In the genomic region with DNA sequence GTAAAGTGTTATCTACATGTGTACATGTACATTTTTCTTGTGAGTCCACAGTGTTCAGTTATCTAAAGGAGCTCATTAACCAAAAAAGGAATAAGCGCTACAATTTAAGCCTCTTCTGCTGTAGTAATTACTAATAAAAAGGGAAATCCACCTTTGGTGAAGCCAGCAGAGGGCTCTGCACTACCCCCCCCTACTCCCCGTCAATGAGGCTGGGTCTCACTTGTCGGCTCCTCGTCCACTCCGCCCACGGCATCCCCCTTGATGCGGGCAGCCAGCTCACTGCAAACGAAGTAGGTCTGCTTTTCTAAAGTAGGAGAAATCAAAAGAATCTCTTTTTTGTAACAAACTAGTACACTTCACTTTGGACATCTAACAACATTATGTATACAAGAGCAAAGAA, we compare ENCODE assay signal across 1 cellular context.
A peak's percentile ranks its signal among the peaks of the same experiment; 100 is the strongest.
TF ChIP-seq lines count a peak whose summit lies in the region.

No MANE protein-coding gene starts in this region.

TF ChIP-seq in K562, 482 proteins besides CTCF, POLR2A, EP300 and RAD21 (continued from another document):
- TF ChIP-seq VEZF1 (CRISPR knock-in tag; IDR thresholded peaks at IDR 0.05): 0 out of 2 replicates have a peak, but pooled peaks have one; percentile 15
